Comparison of ENCODE assay signal across 12 cellular contexts in genomic region chr11:123308077-123308476, GRCh38.
DNase-seq lines count a peak whose midpoint lies in the region; ATAC-seq lines count a peak whose summit lies in the region.
"Had no signal": no experiment of that assay in that cellular context is flagged by ENCODE, and none has a peak within 500 bp of the region (broad histone marks: within the 10 kb centered on the region; RNA-seq: fewer than 3 reads in every experiment).

No MANE protein-coding gene starts in this region.

- no peak overlapping the region for H3K9ac ChIP-seq in SK-N-MC (ENCODE audit: insufficient read length)

- intact Hi-C loops in right cardiac atrium (cut with DNase I): loop anchor here in 2 of 4 donors (10.0 kb wide), 2 partner anchors 47 to 97 kb away; no protein-coding TSS in a partner anchor

- ATAC-seq in right cardiac atrium (peak; percentile 86 to 92), HG03432 (IDR thresholded peaks at IDR 0.05; ENCODE audit: unreplicated experiment) (no peak)
- no peak for ATAC-seq in activated naive CD8-positive, alpha-beta T cell treated with anti-CD3 and anti-CD28 coated beads, Interleukin-2, amount 50 U/mL, for 24 hours

- H3K4me1 Mint-ChIP-seq in activated naive CD8-positive, alpha-beta T cell treated with anti-CD3 and anti-CD28 coated beads, Interleukin-2, amount 50 U/mL, for 24 hours: peaks cover 22% of the 10 kb centered on the region

- no peaks in the 10 kb centered on the region for H3K36me3 ChIP-seq in SK-N-MC (ENCODE audit: insufficient read depth, low read length)
- H3K36me3 ChIP-seq: spleen, stomach had no signal

- H3K4me3 ChIP-seq in SK-N-MC (peak overlapping the region; percentile 49; the same call in 1 of the 2 replicates), right cardiac atrium (ENCODE audit: low read length) (no peak overlapping the region)
- H3K4me3 ChIP-seq: spleen, stomach had no signal

- DNase-seq in COR-L47 (lab: John Stamatoyannopoulos, UW): peak; percentile 31
- DNase-seq in NCI-H1092 (lab: John Stamatoyannopoulos, UW): peak; percentile 70
- DNase-seq in SK-N-MC (ENCODE audit: low read depth, low spot score): no peak
- no peak for DNase-seq in right cardiac atrium
- no peak for DNase-seq in NCI-H526 (lab: John Stamatoyannopoulos, UW)
- DNase-seq in superior temporal gyrus (ENCODE audit: extremely low spot score): no peak
- DNase-seq in activated naive CD8-positive, alpha-beta T cell treated with anti-CD3 and anti-CD28 coated beads, Interleukin-2, amount 50 U/mL, for 24 hours: no peak
- DNase-seq: activated CD4-positive, alpha-beta T cell treated with anti-CD3 and anti-CD28 coated beads, Interleukin-2, amount 50 U/mL, for 48 hours; kidney; spleen; stomach had no signal

- no peaks in the 10 kb centered on the region for H3K4me1 ChIP-seq in right cardiac atrium (ENCODE audit: control insufficient read depth, insufficient read depth, low read length)
- H3K4me1 ChIP-seq: stomach had no signal

- H3K9me3 Mint-ChIP-seq in activated naive CD8-positive, alpha-beta T cell treated with anti-CD3 and anti-CD28 coated beads, Interleukin-2, amount 50 U/mL, for 24 hours: no peaks in the 10 kb centered on the region

- no peaks in the 10 kb centered on the region for H3K36me3 Mint-ChIP-seq in activated naive CD8-positive, alpha-beta T cell treated with anti-CD3 and anti-CD28 coated beads, Interleukin-2, amount 50 U/mL, for 24 hours (ENCODE audit: low read depth)

- no peak overlapping the region for H3K4me3 Mint-ChIP-seq in activated naive CD8-positive, alpha-beta T cell treated with anti-CD3 and anti-CD28 coated beads, Interleukin-2, amount 50 U/mL, for 24 hours

- H3K27ac ChIP-seq in SK-N-MC (peak overlapping the region; percentile 63; the same call in 1 of the 2 replicates), right cardiac atrium (ENCODE audit: low read length) (peak overlapping the region; percentile 81)
- H3K27ac ChIP-seq: stomach had no signal

- peaks cover 15% of the 10 kb centered on the region for H3K27me3 Mint-ChIP-seq in activated naive CD8-positive, alpha-beta T cell treated with anti-CD3 and anti-CD28 coated beads, Interleukin-2, amount 50 U/mL, for 24 hours

- H3K9me3 ChIP-seq in SK-N-MC (ENCODE audit: low read depth, low read length): no peaks in the 10 kb centered on the region
- H3K9me3 ChIP-seq in right cardiac atrium (ENCODE audit: control insufficient read depth, low read length): no peaks in the 10 kb centered on the region
- H3K9me3 ChIP-seq: spleen, stomach had no signal

- H3K27me3 ChIP-seq in right cardiac atrium (ENCODE audit: control insufficient read depth, insufficient read depth): no peaks in the 10 kb centered on the region

- WGBS in right cardiac atrium: 49% methylated on average over 7 of the region's 7 CpGs

- no peak overlapping the region for H3K27ac Mint-ChIP-seq in activated naive CD8-positive, alpha-beta T cell treated with anti-CD3 and anti-CD28 coated beads, Interleukin-2, amount 50 U/mL, for 24 hours

Comparison
In these comparisons a context has a peak if more than half of its experiments do, and no peak if none do; other contexts are left out.
1. DNase-seq: peak in COR-L47 (single experiment) and NCI-H1092 (single experiment); none in SK-N-MC (single experiment), right cardiac atrium (0 of 3), NCI-H526 (0 of 2), superior temporal gyrus (single experiment) and activated naive CD8-positive, alpha-beta T cell treated with anti-CD3 and anti-CD28 coated beads, Interleukin-2, amount 50 U/mL, for 24 hours (single experiment).
2. ATAC-seq: peak in right cardiac atrium (2 of 2); none in HG03432 (single experiment) and activated naive CD8-positive, alpha-beta T cell treated with anti-CD3 and anti-CD28 coated beads, Interleukin-2, amount 50 U/mL, for 24 hours (single experiment).